In the genomic region with DNA sequence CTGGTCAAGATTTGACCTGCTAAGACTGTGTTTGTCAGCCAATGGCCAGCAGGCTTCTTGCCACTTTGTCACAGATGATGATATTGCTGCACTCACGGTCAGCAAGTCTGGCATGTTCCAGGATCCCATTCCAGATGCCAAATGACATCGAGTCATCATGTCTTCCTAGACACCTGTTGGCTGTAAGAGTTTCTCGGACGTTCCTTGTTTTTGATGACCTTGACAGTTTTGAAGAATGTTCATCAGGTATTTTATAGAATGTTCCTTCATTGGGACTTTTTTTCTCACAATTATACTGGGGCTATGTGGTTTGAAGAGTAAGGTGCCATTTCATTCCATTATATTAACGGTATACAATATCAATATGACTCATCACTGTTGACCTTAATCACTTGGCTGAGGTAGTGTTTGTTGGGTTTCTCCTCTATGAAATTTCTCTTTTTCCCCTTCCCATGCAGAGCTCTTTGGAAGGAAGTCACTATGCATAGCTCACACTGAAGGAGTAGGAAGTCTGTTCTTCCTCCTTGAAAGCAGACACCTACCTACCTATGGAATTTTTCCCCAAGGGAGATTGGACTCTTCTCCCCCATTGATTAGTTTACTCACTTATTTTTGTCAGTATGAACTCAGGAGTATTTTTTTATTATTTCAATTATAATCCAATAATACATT, we compare ENCODE assay signal across 1 cellular context.
TF ChIP-seq lines count a peak whose summit lies in the region.

No MANE protein-coding gene starts in this region.

TF ChIP-seq in GM23338, 12 proteins besides CTCF, POLR2A, EP300 and RAD21 (continued from another document):
- TF ChIP-seq, protein P1, sequence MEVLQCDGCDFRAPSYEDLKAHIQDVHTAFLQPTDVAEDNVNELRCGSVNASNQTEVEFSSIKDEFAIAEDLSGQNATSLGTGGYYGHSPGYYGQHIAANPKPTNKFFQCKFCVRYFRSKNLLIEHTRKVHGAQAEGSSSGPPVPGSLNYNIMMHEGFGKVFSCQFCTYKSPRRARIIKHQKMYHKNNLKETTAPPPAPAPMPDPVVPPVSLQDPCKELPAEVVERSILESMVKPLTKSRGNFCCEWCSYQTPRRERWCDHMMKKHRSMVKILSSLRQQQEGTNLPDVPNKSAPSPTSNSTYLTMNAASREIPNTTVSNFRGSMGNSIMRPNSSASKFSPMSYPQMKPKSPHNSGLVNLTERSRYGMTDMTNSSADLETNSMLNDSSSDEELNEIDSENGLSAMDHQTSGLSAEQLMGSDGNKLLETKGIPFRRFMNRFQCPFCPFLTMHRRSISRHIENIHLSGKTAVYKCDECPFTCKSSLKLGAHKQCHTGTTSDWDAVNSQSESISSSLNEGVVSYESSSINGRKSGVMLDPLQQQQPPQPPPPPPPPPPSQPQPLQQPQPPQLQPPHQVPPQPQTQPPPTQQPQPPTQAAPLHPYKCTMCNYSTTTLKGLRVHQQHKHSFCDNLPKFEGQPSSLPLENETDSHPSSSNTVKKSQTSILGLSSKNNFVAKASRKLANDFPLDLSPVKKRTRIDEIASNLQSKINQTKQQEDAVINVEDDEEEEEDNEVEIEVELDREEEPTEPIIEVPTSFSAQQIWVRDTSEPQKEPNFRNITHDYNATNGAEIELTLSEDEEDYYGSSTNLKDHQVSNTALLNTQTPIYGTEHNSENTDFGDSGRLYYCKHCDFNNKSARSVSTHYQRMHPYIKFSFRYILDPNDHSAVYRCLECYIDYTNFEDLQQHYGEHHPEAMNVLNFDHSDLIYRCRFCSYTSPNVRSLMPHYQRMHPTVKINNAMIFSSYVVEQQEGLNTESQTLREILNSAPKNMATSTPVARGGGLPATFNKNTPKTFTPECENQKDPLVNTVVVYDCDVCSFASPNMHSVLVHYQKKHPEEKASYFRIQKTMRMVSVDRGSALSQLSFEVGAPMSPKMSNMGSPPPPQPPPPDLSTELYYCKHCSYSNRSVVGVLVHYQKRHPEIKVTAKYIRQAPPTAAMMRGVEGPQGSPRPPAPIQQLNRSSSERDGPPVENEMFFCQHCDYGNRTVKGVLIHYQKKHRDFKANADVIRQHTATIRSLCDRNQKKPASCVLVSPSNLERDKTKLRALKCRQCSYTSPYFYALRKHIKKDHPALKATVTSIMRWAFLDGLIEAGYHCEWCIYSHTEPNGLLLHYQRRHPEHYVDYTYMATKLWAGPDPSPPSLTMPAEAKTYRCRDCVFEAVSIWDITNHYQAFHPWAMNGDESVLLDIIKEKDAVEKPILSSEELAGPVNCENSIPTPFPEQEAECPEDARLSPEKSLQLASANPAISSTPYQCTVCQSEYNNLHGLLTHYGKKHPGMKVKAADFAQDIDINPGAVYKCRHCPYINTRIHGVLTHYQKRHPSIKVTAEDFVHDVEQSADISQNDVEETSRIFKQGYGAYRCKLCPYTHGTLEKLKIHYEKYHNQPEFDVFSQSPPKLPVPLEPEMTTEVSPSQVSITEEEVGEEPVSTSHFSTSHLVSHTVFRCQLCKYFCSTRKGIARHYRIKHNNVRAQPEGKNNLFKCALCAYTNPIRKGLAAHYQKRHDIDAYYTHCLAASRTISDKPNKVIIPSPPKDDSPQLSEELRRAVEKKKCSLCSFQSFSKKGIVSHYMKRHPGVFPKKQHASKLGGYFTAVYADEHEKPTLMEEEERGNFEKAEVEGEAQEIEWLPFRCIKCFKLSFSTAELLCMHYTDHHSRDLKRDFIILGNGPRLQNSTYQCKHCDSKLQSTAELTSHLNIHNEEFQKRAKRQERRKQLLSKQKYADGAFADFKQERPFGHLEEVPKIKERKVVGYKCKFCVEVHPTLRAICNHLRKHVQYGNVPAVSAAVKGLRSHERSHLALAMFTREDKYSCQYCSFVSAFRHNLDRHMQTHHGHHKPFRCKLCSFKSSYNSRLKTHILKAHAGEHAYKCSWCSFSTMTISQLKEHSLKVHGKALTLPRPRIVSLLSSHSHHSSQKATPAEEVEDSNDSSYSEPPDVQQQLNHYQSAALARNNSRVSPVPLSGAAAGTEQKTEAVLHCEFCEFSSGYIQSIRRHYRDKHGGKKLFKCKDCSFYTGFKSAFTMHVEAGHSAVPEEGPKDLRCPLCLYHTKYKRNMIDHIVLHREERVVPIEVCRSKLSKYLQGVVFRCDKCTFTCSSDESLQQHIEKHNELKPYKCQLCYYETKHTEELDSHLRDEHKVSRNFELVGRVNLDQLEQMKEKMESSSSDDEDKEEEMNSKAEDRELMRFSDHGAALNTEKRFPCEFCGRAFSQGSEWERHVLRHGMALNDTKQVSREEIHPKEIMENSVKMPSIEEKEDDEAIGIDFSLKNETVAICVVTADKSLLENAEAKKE (CRISPR knock-in tag; IDR thresholded peaks at IDR 0.05) = no peak
- TF ChIP-seq EZH2phosphoT487 (IDR thresholded peaks at IDR 0.05; ENCODE audit: unreplicated experiment) (no peak), EZH2 (IDR thresholded peaks at IDR 0.05; ENCODE audit: low read depth, unreplicated experiment) (no peak), ZNF114 (CRISPR knock-in tag; IDR thresholded peaks at IDR 0.05) (no peak), NANOG (IDR thresholded peaks at IDR 0.05; ENCODE audit: borderline replicate concordance) (no peak), STAT1 (IDR thresholded peaks at IDR 0.05; ENCODE audit: unreplicated experiment) (no peak)
- TF ChIP-seq, protein P2, sequence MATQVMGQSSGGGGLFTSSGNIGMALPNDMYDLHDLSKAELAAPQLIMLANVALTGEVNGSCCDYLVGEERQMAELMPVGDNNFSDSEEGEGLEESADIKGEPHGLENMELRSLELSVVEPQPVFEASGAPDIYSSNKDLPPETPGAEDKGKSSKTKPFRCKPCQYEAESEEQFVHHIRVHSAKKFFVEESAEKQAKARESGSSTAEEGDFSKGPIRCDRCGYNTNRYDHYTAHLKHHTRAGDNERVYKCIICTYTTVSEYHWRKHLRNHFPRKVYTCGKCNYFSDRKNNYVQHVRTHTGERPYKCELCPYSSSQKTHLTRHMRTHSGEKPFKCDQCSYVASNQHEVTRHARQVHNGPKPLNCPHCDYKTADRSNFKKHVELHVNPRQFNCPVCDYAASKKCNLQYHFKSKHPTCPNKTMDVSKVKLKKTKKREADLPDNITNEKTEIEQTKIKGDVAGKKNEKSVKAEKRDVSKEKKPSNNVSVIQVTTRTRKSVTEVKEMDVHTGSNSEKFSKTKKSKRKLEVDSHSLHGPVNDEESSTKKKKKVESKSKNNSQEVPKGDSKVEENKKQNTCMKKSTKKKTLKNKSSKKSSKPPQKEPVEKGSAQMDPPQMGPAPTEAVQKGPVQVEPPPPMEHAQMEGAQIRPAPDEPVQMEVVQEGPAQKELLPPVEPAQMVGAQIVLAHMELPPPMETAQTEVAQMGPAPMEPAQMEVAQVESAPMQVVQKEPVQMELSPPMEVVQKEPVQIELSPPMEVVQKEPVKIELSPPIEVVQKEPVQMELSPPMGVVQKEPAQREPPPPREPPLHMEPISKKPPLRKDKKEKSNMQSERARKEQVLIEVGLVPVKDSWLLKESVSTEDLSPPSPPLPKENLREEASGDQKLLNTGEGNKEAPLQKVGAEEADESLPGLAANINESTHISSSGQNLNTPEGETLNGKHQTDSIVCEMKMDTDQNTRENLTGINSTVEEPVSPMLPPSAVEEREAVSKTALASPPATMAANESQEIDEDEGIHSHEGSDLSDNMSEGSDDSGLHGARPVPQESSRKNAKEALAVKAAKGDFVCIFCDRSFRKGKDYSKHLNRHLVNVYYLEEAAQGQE (IDR thresholded peaks at IDR 0.05; ENCODE audit: unreplicated experiment) = no peak
